32 cellular contexts compared by ENCODE assay signal in genomic region chr2:206438196-206438727, GRCh38.
"Had no signal": no experiment of that assay in that cellular context is flagged by ENCODE, and none has a peak within 500 bp of the region (broad histone marks: within the 10 kb centered on the region; RNA-seq: fewer than 3 reads in every experiment).

No MANE protein-coding gene starts in this region.

- H3K27me3 ChIP-seq: ascending aorta, gastrocnemius medialis had no signal

- H3K27ac ChIP-seq: ascending aorta, breast epithelium, cardiac muscle cell, colonic mucosa, epithelial cell of prostate, foreskin keratinocyte, gastrocnemius medialis, heart left ventricle had no signal

- H3K36me3 Mint-ChIP-seq: activated CD4-positive, alpha-beta memory T cell treated with anti-CD3 and anti-CD28 coated beads for 36 hours; activated naive CD4-positive, alpha-beta T cell treated with anti-CD3 and anti-CD28 coated beads, Interleukin-2, amount 10 ng/mL, durations not matched to agents 7 days and 5 days; activated naive CD4-positive, alpha-beta T cell treated with anti-CD3 and anti-CD28 coated beads, Interleukin-2, amount 50 U/mL, for 72 hours; activated naive CD8-positive, alpha-beta T cell treated with anti-CD3 and anti-CD28 coated beads, Interleukin-2, amount 10 ng/mL, durations not matched to agents 7 days and 5 days; brain had no signal

- H3K9me3 ChIP-seq: ascending aorta, breast epithelium, colonic mucosa, gastrocnemius medialis, heart left ventricle had no signal

- H3K4me1 ChIP-seq: colonic mucosa, foreskin keratinocyte had no signal

- H3K4me3 ChIP-seq: ascending aorta, breast epithelium, cardiac muscle cell, colonic mucosa, gastrocnemius medialis, heart left ventricle had no signal

- H3K36me3 ChIP-seq: ascending aorta, breast epithelium, cardiac muscle cell, colonic mucosa, gastrocnemius medialis, heart left ventricle had no signal

- FAIRE-seq: endometrium, endothelial cell of umbilical vein had no signal

- DNase-seq: activated CD4-positive, alpha-beta memory T cell treated with anti-CD3 and anti-CD28 coated beads for 36 hours; activated CD4-positive, alpha-beta T cell treated with anti-CD3 and anti-CD28 coated beads for 36 hours; activated CD4-positive, alpha-beta T cell treated with anti-CD3 and anti-CD28 coated beads, Interleukin-2, amount 10 ng/mL, durations not matched to agents 24 days and 14 days; activated CD4-positive, CD25-positive, alpha-beta regulatory T cell; activated CD4-positive, CD25-positive, alpha-beta regulatory T cell treated with anti-CD3 and anti-CD28 coated beads, Interleukin-2, amount 50 U/mL, for 72 hours; activated CD8-positive, alpha-beta memory T cell treated with anti-CD3 and anti-CD28 coated beads, Interleukin-2, amount 50 U/mL, for 48 hours; activated gamma-delta T cell; activated naive CD4-positive, alpha-beta T cell; activated naive CD4-positive, alpha-beta T cell treated with anti-CD3 and anti-CD28 coated beads, Interleukin-2, amount 10 ng/mL, durations not matched to agents 7 days and 5 days; activated naive CD8-positive, alpha-beta T cell treated with anti-CD3 and anti-CD28 coated beads, Interleukin-2, amount 10 ng/mL, durations not matched to agents 7 days and 5 days; activated T-cell treated with anti-CD3 and anti-CD28 coated beads for 4 hours; activated T-cell treated with anti-CD3 and anti-CD28 coated beads, Interleukin-2, amount 50 U/mL, for 24 hours; activated T-cell treated with anti-CD3 and anti-CD28 coated beads, Interleukin-2, amount 50 U/mL, for 72 hours; central memory CD4-positive, alpha-beta T cell; cerebellar nuclear complex; colonic mucosa; effector CD8-positive, alpha-beta T cell; gastrocnemius medialis; glutamatergic neuron; heart left ventricle; T-helper 17 cell; T1000 had no signal

- H3K9me3 Mint-ChIP-seq: activated CD4-positive, alpha-beta memory T cell treated with anti-CD3 and anti-CD28 coated beads for 36 hours; activated CD4-positive, alpha-beta T cell treated with anti-CD3 and anti-CD28 coated beads, Interleukin-2, amount 10 ng/mL, durations not matched to agents 24 days and 14 days; activated naive CD4-positive, alpha-beta T cell treated with anti-CD3 and anti-CD28 coated beads, Interleukin-2, amount 10 ng/mL, durations not matched to agents 7 days and 5 days; activated naive CD4-positive, alpha-beta T cell treated with anti-CD3 and anti-CD28 coated beads, Interleukin-2, amount 50 U/mL, for 72 hours; activated naive CD8-positive, alpha-beta T cell treated with anti-CD3 and anti-CD28 coated beads, Interleukin-2, amount 10 ng/mL, durations not matched to agents 7 days and 5 days; activated T-cell treated with anti-CD3 and anti-CD28 coated beads, Interleukin-2, amount 50 U/mL, for 24 hours; activated T-cell treated with anti-CD3 and anti-CD28 coated beads, Interleukin-2, amount 50 U/mL, for 72 hours; T-helper 2 cell treated with Interferon-gamma antibody and Interleukin-4, amounts not matched to agents 5 μg/mL and 100 μg/mL, for 36 hours had no signal

- H3K4me3 Mint-ChIP-seq: activated CD4-positive, alpha-beta memory T cell treated with anti-CD3 and anti-CD28 coated beads for 36 hours; activated CD4-positive, alpha-beta T cell treated with anti-CD3 and anti-CD28 coated beads for 36 hours; activated CD4-positive, alpha-beta T cell treated with anti-CD3 and anti-CD28 coated beads, Interleukin-2, amount 10 ng/mL, durations not matched to agents 24 days and 14 days; activated naive CD4-positive, alpha-beta T cell treated with anti-CD3 and anti-CD28 coated beads, Interleukin-2, amount 10 ng/mL, durations not matched to agents 7 days and 5 days; activated naive CD8-positive, alpha-beta T cell treated with anti-CD3 and anti-CD28 coated beads, Interleukin-2, amount 10 ng/mL, durations not matched to agents 7 days and 5 days; activated T-cell treated with anti-CD3 and anti-CD28 coated beads, Interleukin-2, amount 50 U/mL, for 24 hours; activated T-cell treated with anti-CD3 and anti-CD28 coated beads, Interleukin-2, amount 50 U/mL, for 72 hours; brain; T-helper 17 cell; T-helper 2 cell treated with Interferon-gamma antibody and Interleukin-4, amounts not matched to agents 5 μg/mL and 100 μg/mL, for 36 hours had no signal

- H3K27ac Mint-ChIP-seq: activated CD4-positive, alpha-beta memory T cell treated with anti-CD3 and anti-CD28 coated beads for 36 hours; activated CD4-positive, alpha-beta T cell treated with anti-CD3 and anti-CD28 coated beads for 36 hours; activated CD4-positive, alpha-beta T cell treated with anti-CD3 and anti-CD28 coated beads, Interleukin-2, amount 10 ng/mL, durations not matched to agents 24 days and 14 days; activated naive CD4-positive, alpha-beta T cell treated with anti-CD3 and anti-CD28 coated beads, Interleukin-2, amount 10 ng/mL, durations not matched to agents 7 days and 5 days; activated naive CD4-positive, alpha-beta T cell treated with anti-CD3 and anti-CD28 coated beads, Interleukin-2, amount 50 U/mL, for 72 hours; activated naive CD8-positive, alpha-beta T cell treated with anti-CD3 and anti-CD28 coated beads, Interleukin-2, amount 10 ng/mL, durations not matched to agents 7 days and 5 days; activated T-cell treated with anti-CD3 and anti-CD28 coated beads, Interleukin-2, amount 50 U/mL, for 24 hours; activated T-cell treated with anti-CD3 and anti-CD28 coated beads, Interleukin-2, amount 50 U/mL, for 72 hours; T-helper 17 cell; T-helper 2 cell treated with Interferon-gamma antibody and Interleukin-4, amounts not matched to agents 5 μg/mL and 100 μg/mL, for 36 hours had no signal

- ATAC-seq: activated CD4-positive, alpha-beta T cell treated with anti-CD3 and anti-CD28 coated beads for 36 hours; activated naive CD4-positive, alpha-beta T cell treated with anti-CD3 and anti-CD28 coated beads, Interleukin-2, amount 50 U/mL, for 72 hours; foreskin keratinocyte; gastrocnemius medialis; heart left ventricle; T-helper 17 cell had no signal
